Comparison of ENCODE assay signal across 34 cellular contexts in genomic region chrX:1719270-1719669, GRCh38.
"Had no signal": no experiment of that assay in that cellular context is flagged by ENCODE, and none has a peak within 500 bp of the region (broad histone marks: within the 10 kb centered on the region; RNA-seq: fewer than 3 reads in every experiment).

No MANE protein-coding gene starts in this region.

- H3K4me3 ChIP-seq: ascending aorta, cardiac muscle cell, gastrocnemius medialis, hepatocyte, ovary, skin epidermis, thoracic aorta, vagina had no signal

- ATAC-seq: activated CD4-positive, CD25-positive, alpha-beta regulatory T cell treated with anti-CD3 and anti-CD28 coated beads, Interleukin-2, amount 50 U/mL, for 24 hours; effector memory CD8-positive, alpha-beta T cell; gastrocnemius medialis; left colon; sciatic nerve; stimulated activated effector memory CD8-positive, alpha-beta T cell treated with anti-CD3 and anti-CD28 coated beads, Interleukin-12 subunit alpha, Interleukin-12 subunit beta, amount 100 ng/mL, for 72 hours had no signal

- H2AFZ ChIP-seq: hepatocyte had no signal

- H3K9me3 ChIP-seq: ascending aorta, gastrocnemius medialis, neutrophil, ovary, thoracic aorta, vagina had no signal

- H3K4me2 ChIP-seq: hepatocyte had no signal

- DNase-seq: activated CD4-positive, alpha-beta T cell treated with anti-CD3 and anti-CD28 coated beads for 48 hours; activated CD4-positive, alpha-beta T cell treated with anti-CD3 and anti-CD28 coated beads, Interleukin-2, amount 50 U/mL, for 48 hours; activated CD8-positive, alpha-beta memory T cell treated with anti-CD3 and anti-CD28 coated beads for 24 hours; activated CD8-positive, alpha-beta memory T cell treated with anti-CD3 and anti-CD28 coated beads, Interleukin-2, amount 50 U/mL, for 4 hours; activated gamma-delta T cell; activated naive CD4-positive, alpha-beta T cell treated with anti-CD3 and anti-CD28 coated beads, Interleukin-2, amount 10 ng/mL, durations not matched to agents 7 days and 5 days; activated naive CD8-positive, alpha-beta T cell treated with anti-CD3 and anti-CD28 coated beads, Interleukin-2, amount 10 ng/mL, durations not matched to agents 7 days and 5 days; activated T-cell treated with anti-CD3 and anti-CD28 coated beads, Interleukin-2, amount 50 U/mL, for 24 hours; cortex of kidney; effector memory CD8-positive, alpha-beta T cell; erythroblast; gastrocnemius medialis; glutamatergic neuron; left colon; mammary epithelial cell; naive B cell; nephron progenitor cell; ovary; stimulated activated CD4-positive, alpha-beta T cell treated with anti-CD3 and anti-CD28 coated beads, Interleukin-12 subunit alpha, Interleukin-12 subunit beta, amount 100 ng/mL, for 4 hours; stimulated activated CD4-positive, alpha-beta T cell treated with anti-CD3 and anti-CD28 coated beads, Interleukin-4, amount 100 ng/mL, for 1 hour; T-helper 9 cell; WERI-Rb-1 had no signal

- H3K79me2 ChIP-seq: hepatocyte had no signal

- H3K27me3 ChIP-seq: ascending aorta, cardiac muscle cell, gastrocnemius medialis, hepatocyte, neutrophil, ovary, vagina had no signal

- FAIRE-seq: keratinocyte, TTC549 had no signal

- H3K36me3 ChIP-seq: ascending aorta, cardiac muscle cell, gastrocnemius medialis, neutrophil, ovary, thoracic aorta, vagina, WERI-Rb-1 had no signal

- H3K27ac ChIP-seq: ascending aorta, cardiac muscle cell, gastrocnemius medialis, hepatocyte, neutrophil, ovary, skin epidermis, thoracic aorta, vagina, WERI-Rb-1 had no signal

- H3K4me1 ChIP-seq: ascending aorta, gastrocnemius medialis, vagina had no signal
